ENCODE assay signal across 8 cellular contexts in genomic region chr2:11945139-11946126, GRCh38.
DNase-seq lines count a peak whose midpoint lies in the region; ATAC-seq, FAIRE-seq and TF ChIP-seq lines count a peak whose summit lies in the region.

No MANE protein-coding gene starts in this region.

- peak; percentile 79 for ATAC-seq in HG03097 (IDR thresholded peaks at IDR 0.05; ENCODE audit: low FRiP score, unreplicated experiment)

- H3K9ac ChIP-seq in BLaER1 treated with 17β-estradiol and CSF1 and Interleukin-3, amounts not matched to agents 10 nM and 100 nM, result peak overlapping the region in 4 of 11 experiments; percentile 10 to 47 (median 34); a peak in 4 of 22 replicates

- peak overlapping the region; percentile 17 to 92 (median 68); a peak in 19 of 22 replicates for H3K27ac ChIP-seq in BLaER1 treated with 17β-estradiol and CSF1 and Interleukin-3, amounts not matched to agents 10 nM and 100 nM

- H3K27me3 Mint-ChIP-seq in activated CD4-positive, alpha-beta memory T cell treated with anti-CD3 and anti-CD28 coated beads, Interleukin-2, amount 10 ng/mL, durations not matched to agents 7 days and 5 days, result no peaks in the 10 kb centered on the region
- H3K27me3 Mint-ChIP-seq in HFFc6 (ENCODE audit: insufficient read depth), result peaks cover 11% of the 10 kb centered on the region

- peaks cover 2% of the 10 kb centered on the region for H3K9me3 Mint-ChIP-seq in activated CD4-positive, alpha-beta memory T cell treated with anti-CD3 and anti-CD28 coated beads, Interleukin-2, amount 10 ng/mL, durations not matched to agents 7 days and 5 days
- H3K9me3 Mint-ChIP-seq in HFFc6, result no peaks in the 10 kb centered on the region

- peaks cover 0 to 6% (median 0%) of the 10 kb centered on the region in 11 experiments; a peak in 4 of 22 replicates for H3K36me3 ChIP-seq in BLaER1 treated with 17β-estradiol and CSF1 and Interleukin-3, amounts not matched to agents 10 nM and 100 nM

- H3K27me3 ChIP-seq in BLaER1 treated with 17β-estradiol and CSF1 and Interleukin-3, amounts not matched to agents 10 nM and 100 nM, result no peaks in the 10 kb centered on the region

- POLR2A ChIA-PET in activated CD4-positive, alpha-beta memory T cell treated with anti-CD3 and anti-CD28 coated beads, Interleukin-2, amount 10 ng/mL, durations not matched to agents 7 days and 5 days (lab: Charles Lee), result no interaction called here

- peak overlapping the region in 2 of 10 experiments; percentile 13 to 35; a peak in 5 of 20 replicates for H3K4me3 ChIP-seq in BLaER1 treated with 17β-estradiol and CSF1 and Interleukin-3, amounts not matched to agents 10 nM and 100 nM

- H3K4me1 ChIP-seq in BLaER1 treated with 17β-estradiol and CSF1 and Interleukin-3, amounts not matched to agents 10 nM and 100 nM, result peaks cover 28 to 76% (median 43%) of the 10 kb centered on the region in 10 experiments

- peak overlapping the region; percentile 75 for H3K27ac Mint-ChIP-seq in activated CD4-positive, alpha-beta memory T cell treated with anti-CD3 and anti-CD28 coated beads, Interleukin-2, amount 10 ng/mL, durations not matched to agents 7 days and 5 days
- no peak overlapping the region for H3K27ac Mint-ChIP-seq in HFFc6

- H3K4me3 Mint-ChIP-seq in activated CD4-positive, alpha-beta memory T cell treated with anti-CD3 and anti-CD28 coated beads, Interleukin-2, amount 10 ng/mL, durations not matched to agents 7 days and 5 days, result peak overlapping the region; percentile 53
- no peak overlapping the region for H3K4me3 Mint-ChIP-seq in HFFc6

- no peaks in the 10 kb centered on the region for H4K20me1 ChIP-seq in BLaER1 treated with 17β-estradiol and CSF1 and Interleukin-3, amounts not matched to agents 10 nM and 100 nM

- no peak for TF ChIP-seq CTCF in HFFc6 (IDR thresholded peaks at IDR 0.05)

- peak; percentile 86 for FAIRE-seq in GM19239 (lab: Jason Lieb, UNC)

- peaks cover 35 to 73% (median 51%) of the 10 kb centered on the region in 11 experiments for H3K9me3 ChIP-seq in BLaER1 treated with 17β-estradiol and CSF1 and Interleukin-3, amounts not matched to agents 10 nM and 100 nM (replicated peaks in 1 of 11)

- CTCF ChIA-PET in activated CD4-positive, alpha-beta memory T cell treated with anti-CD3 and anti-CD28 coated beads, Interleukin-2, amount 10 ng/mL, durations not matched to agents 7 days and 5 days (lab: Charles Lee), result no interaction called here

- no peak for DNase-seq in GM19239 (ENCODE audit: insufficient read length, low spot score)
- DNase-seq in activated CD4-positive, alpha-beta memory T cell treated with anti-CD3 and anti-CD28 coated beads, Interleukin-2, amount 10 ng/mL, durations not matched to agents 7 days and 5 days, result peak; percentile 30
- no peak for DNase-seq in cerebellar nuclear complex (lab: John Stamatoyannopoulos, UW)
- DNase-seq in DMS153 treated with DMSO at 0.1 percent for 48 hours (lab: John Stamatoyannopoulos, UW; ENCODE audit: unreplicated experiment), result no peak
- no peak for DNase-seq in HFFc6
- DNase-seq in KG1 (lab: John Stamatoyannopoulos, UW), result no peak

- H3K4me1 Mint-ChIP-seq in activated CD4-positive, alpha-beta memory T cell treated with anti-CD3 and anti-CD28 coated beads, Interleukin-2, amount 10 ng/mL, durations not matched to agents 7 days and 5 days, result peaks cover 18% of the 10 kb centered on the region
- H3K4me1 Mint-ChIP-seq in HFFc6 (ENCODE audit: low read depth), result no peaks in the 10 kb centered on the region

- no peaks in the 10 kb centered on the region for H3K36me3 Mint-ChIP-seq in activated CD4-positive, alpha-beta memory T cell treated with anti-CD3 and anti-CD28 coated beads, Interleukin-2, amount 10 ng/mL, durations not matched to agents 7 days and 5 days (ENCODE audit: low read depth)
- no peaks in the 10 kb centered on the region for H3K36me3 Mint-ChIP-seq in HFFc6 (ENCODE audit: low read depth)

- peak overlapping the region; percentile 49 to 86 (median 74) for H3K4me2 ChIP-seq in BLaER1 treated with 17β-estradiol and CSF1 and Interleukin-3, amounts not matched to agents 10 nM and 100 nM
